Comparison of ENCODE assay signal across 19 cellular contexts in the genomic region with DNA sequence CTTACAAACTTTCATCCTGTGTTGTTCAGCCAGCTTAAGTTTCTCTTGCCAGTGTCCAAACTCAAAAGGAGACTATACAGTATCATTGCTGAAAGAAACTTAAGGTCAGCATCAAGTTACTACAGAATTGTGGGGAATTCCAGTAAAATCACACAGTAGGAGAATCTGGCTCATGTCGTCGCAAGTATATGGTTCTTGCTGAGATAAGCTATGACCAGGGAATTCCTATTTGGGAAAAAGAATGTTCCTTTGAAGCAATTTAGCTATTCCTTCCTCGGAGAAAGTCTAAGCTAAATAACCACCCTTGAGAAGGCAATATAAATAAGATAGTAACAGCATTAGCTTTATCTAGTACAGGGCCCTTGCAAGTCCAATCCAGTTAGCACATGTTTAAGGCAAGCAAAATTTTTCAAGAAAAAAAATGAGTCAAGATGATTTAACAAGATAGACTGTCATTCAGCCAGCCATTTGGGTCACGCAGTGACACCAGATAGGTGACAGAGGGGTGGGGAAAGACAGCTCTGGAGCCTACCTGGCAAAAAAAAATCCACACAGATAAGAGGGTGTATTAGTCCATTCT.
"Had no signal": no experiment of that assay in that cellular context is flagged by ENCODE, and none has a peak within 500 bp of the region (broad histone marks: within the 10 kb centered on the region; RNA-seq: fewer than 3 reads in every experiment).

No MANE protein-coding gene starts in this region.

- H3K36me3 ChIP-seq: esophagus squamous epithelium, gastroesophageal sphincter, ovary, SJCRH30, tibial artery had no signal

- H3K4me3 Mint-ChIP-seq: activated CD8-positive, alpha-beta memory T cell treated with anti-CD3 and anti-CD28 coated beads, Interleukin-2, amount 10 ng/mL, durations not matched to agents 7 days and 5 days; activated T-cell treated with anti-CD3 and anti-CD28 coated beads, Interleukin-2, amount 50 U/mL, for 24 hours; stimulated activated naive CD8-positive, alpha-beta T cell treated with anti-CD3 and anti-CD28 coated beads, Interleukin-15, amount 100 ng/mL, for 72 hours; T-helper 2 cell treated with Interferon-gamma antibody and Interleukin-4, amounts not matched to agents 5 μg/mL and 100 μg/mL, for 36 hours had no signal

- DNase-seq: activated CD4-positive, alpha-beta T cell treated with anti-CD3 and anti-CD28 coated beads for 1 hour; activated CD4-positive, alpha-beta T cell treated with anti-CD3 and anti-CD28 coated beads, Interleukin-2, amount 50 U/mL, for 48 hours; activated CD8-positive, alpha-beta memory T cell treated with anti-CD3 and anti-CD28 coated beads, Interleukin-2, amount 10 ng/mL, durations not matched to agents 7 days and 5 days; activated effector memory CD4-positive, alpha-beta T cell treated with anti-CD3 and anti-CD28 coated beads, Interleukin-2, amount 50 U/mL, for 16 hours; activated T-cell treated with anti-CD3 and anti-CD28 coated beads, Interleukin-2, amount 50 U/mL, for 24 hours; amygdala; esophagus squamous epithelium; mucosa of descending colon; ovary; SJCRH30; stimulated activated CD4-positive, alpha-beta T cell treated with anti-CD3 and anti-CD28 coated beads, Interleukin-4, amount 100 ng/mL, for 4 hours; stimulated activated naive CD8-positive, alpha-beta T cell treated with anti-CD3 and anti-CD28 coated beads, Interleukin-15, amount 100 ng/mL, for 72 hours; SW 1271; tibial artery had no signal

- ATAC-seq: activated CD8-positive, alpha-beta memory T cell treated with anti-CD3 and anti-CD28 coated beads, Interleukin-2, amount 10 ng/mL, durations not matched to agents 7 days and 5 days; gastroesophageal sphincter; mucosa of descending colon had no signal

- H3K4me3 ChIP-seq: esophagus squamous epithelium, gastroesophageal sphincter, lung, mucosa of descending colon, ovary, SJCRH30, tibial artery had no signal

- FAIRE-seq: endometrium had no signal

- H3K9me3 ChIP-seq: esophagus squamous epithelium, gastroesophageal sphincter, mucosa of descending colon, ovary, SJCRH30, tibial artery had no signal

- H3K27me3 Mint-ChIP-seq: stimulated activated naive CD8-positive, alpha-beta T cell treated with anti-CD3 and anti-CD28 coated beads, Interleukin-15, amount 100 ng/mL, for 72 hours had no signal

- H3K27me3 ChIP-seq: esophagus squamous epithelium, gastroesophageal sphincter, ovary, SJCRH30, tibial artery had no signal

- H3K27ac ChIP-seq: SJCRH30, tibial artery had no signal

- H3K27ac Mint-ChIP-seq: activated CD8-positive, alpha-beta memory T cell treated with anti-CD3 and anti-CD28 coated beads, Interleukin-2, amount 10 ng/mL, durations not matched to agents 7 days and 5 days; activated T-cell treated with anti-CD3 and anti-CD28 coated beads, Interleukin-2, amount 50 U/mL, for 24 hours; stimulated activated naive CD8-positive, alpha-beta T cell treated with anti-CD3 and anti-CD28 coated beads, Interleukin-15, amount 100 ng/mL, for 72 hours; T-helper 2 cell treated with Interferon-gamma antibody and Interleukin-4, amounts not matched to agents 5 μg/mL and 100 μg/mL, for 36 hours had no signal

- H3K9me3 Mint-ChIP-seq: activated naive CD4-positive, alpha-beta T cell treated with anti-CD3 and anti-CD28 coated beads, Interleukin-2, amount 50 U/mL, for 72 hours; activated T-cell treated with anti-CD3 and anti-CD28 coated beads, Interleukin-2, amount 50 U/mL, for 24 hours; stimulated activated naive CD8-positive, alpha-beta T cell treated with anti-CD3 and anti-CD28 coated beads, Interleukin-15, amount 100 ng/mL, for 72 hours; T-helper 2 cell treated with Interferon-gamma antibody and Interleukin-4, amounts not matched to agents 5 μg/mL and 100 μg/mL, for 36 hours had no signal

- H3K36me3 Mint-ChIP-seq: activated CD8-positive, alpha-beta memory T cell treated with anti-CD3 and anti-CD28 coated beads, Interleukin-2, amount 10 ng/mL, durations not matched to agents 7 days and 5 days; activated naive CD4-positive, alpha-beta T cell treated with anti-CD3 and anti-CD28 coated beads, Interleukin-2, amount 50 U/mL, for 72 hours had no signal
